In genomic region chr9:110745656-110746055, GRCh38 we compare ENCODE assay signal across 11 cellular contexts.
A peak's percentile ranks its signal among the peaks of the same experiment; 100 is the strongest.
DNase-seq lines count a peak whose midpoint lies in the region; ATAC-seq, FAIRE-seq and TF ChIP-seq lines count a peak whose summit lies in the region.
"Had no signal": no experiment of that assay in that cellular context is flagged by ENCODE, and none has a peak within 500 bp of the region (broad histone marks: within the 10 kb centered on the region; RNA-seq: fewer than 3 reads in every experiment).

No MANE protein-coding gene starts in this region.

- 10 to 33% (median 24%) methylated on average over 1 of the region's 1 CpG for WGBS in stomach, 5 donors

- TF ChIP-seq CTCF in HFFc6 (IDR thresholded peaks at IDR 0.05) (no peak), stomach (IDR thresholded peaks at IDR 0.05) (no peak)

- no peak for TF ChIP-seq EP300 in stomach (IDR thresholded peaks at IDR 0.05)

- no peak overlapping the region for H3K4me2 ChIP-seq in Karpas-422 (ENCODE audit: low read depth, low read length, poor library complexity, severe bottlenecking)

- peak overlapping the region in 3 of 5 donors; percentile 8 to 80 (median 49) for H3K27ac ChIP-seq in stomach
- H3K27ac ChIP-seq in Karpas-422 (ENCODE audit: low read length), result no peak overlapping the region
- H3K27ac ChIP-seq: body of pancreas had no signal

- H3K36me3 ChIP-seq in stomach (no peaks in the 10 kb centered on the region), Karpas-422 (ENCODE audit: insufficient read depth, low read length) (no peaks in the 10 kb centered on the region)

- H3K9me3 ChIP-seq in stomach, result no peaks in the 10 kb centered on the region
- H3K9me3 ChIP-seq in Karpas-422 (ENCODE audit: low read length), result no peaks in the 10 kb centered on the region
- H3K9me3 ChIP-seq: body of pancreas had no signal

- H3K36me3 Mint-ChIP-seq in HFFc6 (ENCODE audit: low read depth), result peaks cover 24% of the 10 kb centered on the region

- intact Hi-C loops in stomach (cut with DNase I; ENCODE audit: low total_unique reads), result no loop called here

- peak overlapping the region; percentile 25; the same call in 1 of the 2 replicates for H3K4me3 Mint-ChIP-seq in HFFc6

- no peak overlapping the region for H2AFZ ChIP-seq in Karpas-422 (ENCODE audit: low read length)

- peaks cover 94% of the 10 kb centered on the region for H3K4me1 Mint-ChIP-seq in HFFc6 (ENCODE audit: low read depth)

- no peaks in the 10 kb centered on the region for H4K20me1 ChIP-seq in Karpas-422 (ENCODE audit: insufficient read depth, low read depth, low read length)

- H3K27ac Mint-ChIP-seq in HFFc6, result peak overlapping the region; percentile 88
- H3K27ac Mint-ChIP-seq: activated T-helper 2 cell treated with anti-CD3 and anti-CD28 coated beads, Interferon-gamma antibody, Interleukin-2, Interleukin-4, amounts not matched to agents 10 μg/mL and 5 μg/mL and 100 μg/mL, durations not matched to agents 14 hours and 24 hours and 36 hours had no signal

- no peaks in the 10 kb centered on the region for H3K9me3 Mint-ChIP-seq in HFFc6
- H3K9me3 Mint-ChIP-seq: activated T-helper 2 cell treated with anti-CD3 and anti-CD28 coated beads, Interferon-gamma antibody, Interleukin-2, Interleukin-4, amounts not matched to agents 10 μg/mL and 5 μg/mL and 100 μg/mL, durations not matched to agents 14 hours and 24 hours and 36 hours had no signal

- DNase-seq in HFFc6 (no peak), fibroblast of gingiva (ENCODE audit: low read depth) (peak; percentile 63), stomach (no peak), Karpas-422 (no peak), GM12892 (ENCODE audit: insufficient read length) (no peak)
- DNase-seq in stimulated activated naive CD8-positive, alpha-beta T cell treated with anti-CD3 and anti-CD28 coated beads, Interleukin-15, Interleukin-2, amounts not matched to agents 100 U/mL and 50 U/mL, for 24 hours, result no peak
- DNase-seq: erythroblast had no signal

- no peaks in the 10 kb centered on the region for H3K27me3 Mint-ChIP-seq in HFFc6 (ENCODE audit: insufficient read depth)

- peaks cover 0 to 16% (median 5%) of the 10 kb centered on the region in 4 donors for H3K4me1 ChIP-seq in stomach
- no peaks in the 10 kb centered on the region for H3K4me1 ChIP-seq in Karpas-422 (ENCODE audit: low read length)
- H3K4me1 ChIP-seq: body of pancreas had no signal

- 0 out of 2 replicates have a peak, but pooled peaks cover 1% of the 10 kb centered on the region for H3K9me2 ChIP-seq in Karpas-422 (replicated peaks; ENCODE audit: insufficient read depth, low read length)

- no peak for FAIRE-seq in GM12892 (lab: Jason Lieb, UNC)

- H3K9ac ChIP-seq in Karpas-422 (ENCODE audit: low read length), result no peak overlapping the region

- no peaks in the 10 kb centered on the region for H3K27me3 ChIP-seq in stomach
- H3K27me3 ChIP-seq in Karpas-422 (ENCODE audit: low read length), result no peaks in the 10 kb centered on the region
- H3K27me3 ChIP-seq: body of pancreas had no signal

- H3K79me2 ChIP-seq in Karpas-422 (ENCODE audit: low read length), result no peaks in the 10 kb centered on the region

- no peak overlapping the region for H3K4me3 ChIP-seq in stomach
- H3K4me3 ChIP-seq in Karpas-422 (ENCODE audit: low read length), result no peak overlapping the region
- H3K4me3 ChIP-seq: body of pancreas had no signal

- ATAC-seq in SK-N-SH treated with all-trans-retinoic acid at 6 μM for 48 hours, result peak; percentile 56
- ATAC-seq in stimulated activated naive CD8-positive, alpha-beta T cell treated with anti-CD3 and anti-CD28 coated beads, Interleukin-15, Interleukin-2, amounts not matched to agents 100 U/mL and 50 U/mL, for 24 hours, result no peak
- no peak for ATAC-seq in HG03378 (IDR thresholded peaks at IDR 0.05; ENCODE audit: unreplicated experiment)

- no peak for TF ChIP-seq POLR2A in stomach (IDR thresholded peaks at IDR 0.05)
- no peak for TF ChIP-seq POLR2A in GM12892 (IDR thresholded peaks at IDR 0.05; ENCODE audit: low read depth, low read length)

TF ChIP-seq in SK-N-SH treated with all-trans-retinoic acid at 6 μM for 48 hours, 23 proteins besides CTCF, POLR2A, EP300 and RAD21:
- TF ChIP-seq TOX (CRISPR knock-in tag; IDR thresholded peaks at IDR 0.05; ENCODE audit: borderline replicate concordance) (no peak), ESRRG (CRISPR knock-in tag; IDR thresholded peaks at IDR 0.05) (no peak), PPARA (CRISPR knock-in tag; IDR thresholded peaks at IDR 0.05; ENCODE audit: borderline replicate concordance) (no peak), CSDC2 (CRISPR knock-in tag; IDR thresholded peaks at IDR 0.05) (no peak), ZNF70 (CRISPR knock-in tag; IDR thresholded peaks at IDR 0.05) (no peak), TSHZ2 (CRISPR knock-in tag; IDR thresholded peaks at IDR 0.05) (no peak), ZFP3 (CRISPR knock-in tag; IDR thresholded peaks at IDR 0.05) (no peak), TCF4 (CRISPR knock-in tag; IDR thresholded peaks at IDR 0.05; ENCODE audit: borderline replicate concordance) (no peak), BACH2 (CRISPR knock-in tag; IDR thresholded peaks at IDR 0.05; ENCODE audit: borderline replicate concordance) (no peak), ZFP30 (CRISPR knock-in tag; IDR thresholded peaks at IDR 0.05) (no peak), GLIS3 (CRISPR knock-in tag; IDR thresholded peaks at IDR 0.05) (no peak), SNAI2 (CRISPR knock-in tag; IDR thresholded peaks at IDR 0.05) (no peak), ISL1 (CRISPR knock-in tag; IDR thresholded peaks at IDR 0.05) (no peak), POU6F1 (CRISPR knock-in tag; IDR thresholded peaks at IDR 0.05; ENCODE audit: borderline replicate concordance, low read depth) (no peak), OSR1 (CRISPR knock-in tag; IDR thresholded peaks at IDR 0.05) (no peak), ZNF565 (CRISPR knock-in tag; conservative IDR thresholded peaks at IDR 0.05; ENCODE audit: low read depth) (no peak), CSRNP3 (CRISPR knock-in tag; IDR thresholded peaks at IDR 0.05) (no peak)
